ENCODE assay signal across 1 cellular context in genomic region chrX:48703642-48704481, GRCh38.
TF ChIP-seq lines count a peak whose summit lies in the region.

No MANE protein-coding gene starts in this region.

TF ChIP-seq in K562, 482 proteins besides CTCF, POLR2A, EP300 and RAD21:
- TF ChIP-seq BCOR (IDR thresholded peaks at IDR 0.05) (peak; percentile 80), TOE1 (IDR thresholded peaks at IDR 0.05; ENCODE audit: borderline replicate concordance) (no peak), TOE1 (CRISPR knock-in tag; IDR thresholded peaks at IDR 0.05; ENCODE audit: borderline replicate concordance, low read depth) (no peak), RBM25 (IDR thresholded peaks at IDR 0.05; ENCODE audit: low read depth, low read length, severe bottlenecking) (peak; percentile 93), SMARCA5 (IDR thresholded peaks at IDR 0.05) (0 out of 2 replicates have a peak, but pooled peaks have one; percentile 40), ADNP (tag; IDR thresholded peaks at IDR 0.05) (peak; percentile 56; the same call in 1 of the 2 replicates)
